Comparison of ENCODE assay signal across 10 cellular contexts in genomic region chr7:116209561-116210070, GRCh38. TPM values are rescaled to one million over a fixed set of nuclear protein-coding genes. Genes with fewer than 3 reads are reported as not detected.
DNase-seq lines count a peak whose midpoint lies in the region; ATAC-seq and TF ChIP-seq lines count a peak whose summit lies in the region.
"Had no signal": no experiment of that assay in that cellular context is flagged by ENCODE, and none has a peak within 500 bp of the region (broad histone marks: within the 10 kb centered on the region; RNA-seq: fewer than 3 reads in every experiment).

No MANE protein-coding gene starts in this region.

- H3K27ac Mint-ChIP-seq in CD8-positive, alpha-beta T cell, result peak overlapping the region; percentile 89
- peak overlapping the region; percentile 84 to 99 for H3K27ac Mint-ChIP-seq in natural killer cell

- no peaks in the 10 kb centered on the region for H3K27me3 ChIP-seq in CD8-positive, alpha-beta T cell (ENCODE audit: insufficient read depth, low read length)
- H3K27me3 ChIP-seq in KMS-11 (ENCODE audit: insufficient read depth, low read depth) (no peaks in the 10 kb centered on the region), lower lobe of right lung (ENCODE audit: low read depth) (no peaks in the 10 kb centered on the region)

- POLR2A ChIA-PET in CD8-positive, alpha-beta T cell (lab: Charles Lee), result interaction anchor here (0.6 to 2.5 kb wide), 11 partner anchors 9 to 1228 kb away, joined by 3 to 9 read pairs (median 4); no protein-coding TSS in a partner anchor

- peak in 1 of 7 experiments; percentile 26 for DNase-seq in CD8-positive, alpha-beta T cell
- DNase-seq in astrocyte of the spinal cord (ENCODE audit: low read depth, low spot score) (no peak), natural killer cell (no peak), NCI-H128 (lab: John Stamatoyannopoulos, UW; ENCODE audit: unreplicated experiment) (no peak), COLO668 (lab: John Stamatoyannopoulos, UW; ENCODE audit: unreplicated experiment) (no peak), HuH-7.5 (ENCODE audit: low spot score) (no peak), lower lobe of right lung (no peak)
- DNase-seq: GF-D8, NCI-H2081 treated with DMSO at 0.1 percent for 48 hours had no signal

- no peaks in the 10 kb centered on the region for H3K36me3 ChIP-seq in CD8-positive, alpha-beta T cell (ENCODE audit: insufficient read depth, low read length)
- H3K36me3 ChIP-seq in KMS-11 (ENCODE audit: insufficient read depth), result no peaks in the 10 kb centered on the region
- no peaks in the 10 kb centered on the region for H3K36me3 ChIP-seq in lower lobe of right lung

- intact Hi-C loops in CD8-positive, alpha-beta T cell (cut with DNase I, micrococcal nuclease), result loop anchor here (1.0 to 10.0 kb wide), 7 partner anchors 8 to 1975 kb away; partner anchors contain the start of genes CAPZA2 (in 1 of the 2), LSM8 (in 1 of the 2) and MDFIC (in 1 of the 2)
- intact Hi-C loops in natural killer cell (cut with micrococcal nuclease) (loop anchor here (2.0 to 10.0 kb wide), 3 partner anchors 29 to 1285 kb away; partner anchors contain the start of genes CAPZA2 and MDFIC), lower lobe of right lung (cut with DNase I) (no loop called here)

- peaks cover 4% of the 10 kb centered on the region for H3K9me3 Mint-ChIP-seq in CD8-positive, alpha-beta T cell
- H3K9me3 Mint-ChIP-seq in natural killer cell, result no peaks in the 10 kb centered on the region

- H3K9me3 ChIP-seq in CD8-positive, alpha-beta T cell (ENCODE audit: low read length), result no peaks in the 10 kb centered on the region
- no peaks in the 10 kb centered on the region for H3K9me3 ChIP-seq in lower lobe of right lung

- CTCF ChIA-PET in CD8-positive, alpha-beta T cell (lab: Charles Lee), result interaction anchor here (1.0 to 5.8 kb wide), 7 partner anchors 11 to 37 kb away, joined by 3 to 63 read pairs (median 8); no protein-coding TSS in a partner anchor

- H3K36me3 Mint-ChIP-seq in CD8-positive, alpha-beta T cell, result peaks cover 11% of the 10 kb centered on the region
- H3K36me3 Mint-ChIP-seq in natural killer cell, result no peaks in the 10 kb centered on the region

- no peak overlapping the region for H3K4me3 ChIP-seq in CD8-positive, alpha-beta T cell (ENCODE audit: low read depth, low read length)
- H3K4me3 ChIP-seq in KMS-11 (IDR thresholded peaks at IDR 0.05; ENCODE audit: insufficient read depth, low read depth, low read length) (no peak overlapping the region), astrocyte of the spinal cord (ENCODE audit: low read depth, low read length) (peak overlapping the region; percentile 83), lower lobe of right lung (no peak overlapping the region)

- peaks cover 41% of the 10 kb centered on the region for H3K4me1 Mint-ChIP-seq in CD8-positive, alpha-beta T cell (ENCODE audit: low read depth)
- H3K4me1 Mint-ChIP-seq in natural killer cell, result peaks cover 33 to 41% of the 10 kb centered on the region in 2 donors

- in situ Hi-C loops in astrocyte of the spinal cord (cut with HindIII; ENCODE audit: low sequenced_read_pairs), result no loop called here

- peak overlapping the region; percentile 82 for H3K4me3 Mint-ChIP-seq in CD8-positive, alpha-beta T cell
- peak overlapping the region; percentile 93 for H3K4me3 Mint-ChIP-seq in natural killer cell

- no peaks in the 10 kb centered on the region for H3K27me3 Mint-ChIP-seq in CD8-positive, alpha-beta T cell (ENCODE audit: low read depth)
- no peaks in the 10 kb centered on the region for H3K27me3 Mint-ChIP-seq in natural killer cell (ENCODE audit: low read depth in 2 of 2)

- peaks cover 33% of the 10 kb centered on the region for H3K79me2 ChIP-seq in KMS-11 (ENCODE audit: insufficient read depth, low read depth)

- peak overlapping the region; percentile 93; the same call in 1 of the 2 replicates for H2AFZ ChIP-seq in KMS-11 (ENCODE audit: low read depth)

- peak overlapping the region; percentile 93 for H3K27ac ChIP-seq in CD8-positive, alpha-beta T cell (ENCODE audit: low read depth, low read length)
- H3K27ac ChIP-seq in KMS-11, result no peak overlapping the region
- H3K27ac ChIP-seq in lower lobe of right lung, result no peak overlapping the region

- H4K20me1 ChIP-seq in KMS-11 (ENCODE audit: insufficient read depth), result no peaks in the 10 kb centered on the region

- H3K4me1 ChIP-seq in CD8-positive, alpha-beta T cell (ENCODE audit: insufficient read depth, low read length), result peaks cover 33% of the 10 kb centered on the region
- peaks cover 37% of the 10 kb centered on the region for H3K4me1 ChIP-seq in KMS-11 (ENCODE audit: low read depth, poor library complexity, severe bottlenecking)
- H3K4me1 ChIP-seq in lower lobe of right lung, result peaks cover 31% of the 10 kb centered on the region

- H3K4me2 ChIP-seq in KMS-11, result peak overlapping the region; percentile 67; the same call in 1 of the 2 replicates

- ATAC-seq in CD8-positive, alpha-beta T cell, result no peak
- ATAC-seq in natural killer cell (no peak), lower lobe of right lung (no peak)

- H3K9ac ChIP-seq in KMS-11, result no peak overlapping the region

- no peak for TF ChIP-seq CTCF in CD8-positive, alpha-beta T cell (IDR thresholded peaks at IDR 0.05)
- TF ChIP-seq CTCF in KMS-11 (conservative IDR thresholded peaks at IDR 0.05; ENCODE audit: low read depth, low read length) (no peak), astrocyte of the spinal cord (IDR thresholded peaks at IDR 0.05; ENCODE audit: low read depth, low read length) (no peak), natural killer cell (IDR thresholded peaks at IDR 0.05) (no peak), lower lobe of right lung (IDR thresholded peaks at IDR 0.05) (no peak)

RNA-seq across cellular contexts. Expression of gene TES, which starts 0.7 kb away (rescaled TPM):
- total RNA-seq in CD8-positive, alpha-beta T cell, result 10 to 100 TPM; 75.8 to 78.5 TPM
- total RNA-seq in natural killer cell (100 to 1,000 TPM; 220 to 269 (median 227) TPM), lower lobe of right lung (74.5 TPM)
